8 cellular contexts compared by ENCODE assay signal in genomic region chr17:3935140-3935542, GRCh38. TPM values are rescaled to one million over a fixed set of nuclear protein-coding genes. Genes with fewer than 3 reads are reported as not detected.
DNase-seq lines count a peak whose midpoint lies in the region; ATAC-seq and TF ChIP-seq lines count a peak whose summit lies in the region.

No MANE protein-coding gene starts in this region.

- no peaks in the 10 kb centered on the region for H3K9me3 Mint-ChIP-seq in immature natural killer cell
- no peaks in the 10 kb centered on the region for H3K9me3 Mint-ChIP-seq in stimulated activated memory B cell treated with anti-CD40 and anti-IgM and Interleukin-4, amounts not matched to agents 10 μg/mL and 1 μg/mL and 100 μg/mL, for 72 hours

- H3K4me3 ChIP-seq in GM12865 (ENCODE audit: low read depth, low read length) (no peak overlapping the region), astrocyte of the spinal cord (ENCODE audit: low read depth, low read length) (no peak overlapping the region)

- peaks cover 0 to 2% (median 0%) of the 10 kb centered on the region in 3 donors for H3K27me3 Mint-ChIP-seq in immature natural killer cell (ENCODE audit: low read depth in 3 of 3)
- H3K27me3 Mint-ChIP-seq in stimulated activated memory B cell treated with anti-CD40 and anti-IgM and Interleukin-4, amounts not matched to agents 10 μg/mL and 1 μg/mL and 100 μg/mL, for 72 hours = no peaks in the 10 kb centered on the region

- in situ Hi-C loops in astrocyte of the spinal cord (cut with HindIII; ENCODE audit: low sequenced_read_pairs) = no loop called here

- TF ChIP-seq CTCF in GM12865 (IDR thresholded peaks at IDR 0.05; ENCODE audit: insufficient read depth, low read depth, low read length, missing control alignments) (peak; percentile 56), astrocyte of the spinal cord (IDR thresholded peaks at IDR 0.05; ENCODE audit: low read depth, low read length) (peak; percentile 74)

- DNase-seq in A172 (ENCODE audit: low spot score) (peak; percentile 58), GM12865 (ENCODE audit: low read depth) (peak; percentile 75), NCI-H69 (lab: John Stamatoyannopoulos, UW) (peak; percentile 59), astrocyte of the spinal cord (ENCODE audit: low read depth, low spot score) (peak; percentile 76), immature natural killer cell (peak in 2 of 3 donors; percentile 25 to 27), foreskin melanocyte (no peak)

- H3K27ac Mint-ChIP-seq in immature natural killer cell = peak overlapping the region in 1 of 6 donors; percentile 32
- H3K27ac Mint-ChIP-seq in stimulated activated memory B cell treated with anti-CD40 and anti-IgM and Interleukin-4, amounts not matched to agents 10 μg/mL and 1 μg/mL and 100 μg/mL, for 72 hours = peak overlapping the region; percentile 59

- ATAC-seq in stimulated activated memory B cell treated with anti-CD40 and anti-IgM and Interleukin-4, amounts not matched to agents 10 μg/mL and 1 μg/mL and 100 μg/mL, for 72 hours = peak; percentile 84
- no peak for ATAC-seq in GM21423 (IDR thresholded peaks at IDR 0.05; ENCODE audit: unreplicated experiment)

- H3K36me3 Mint-ChIP-seq in immature natural killer cell = peaks cover 17 to 43% (median 27%) of the 10 kb centered on the region in 3 donors
- H3K36me3 Mint-ChIP-seq in stimulated activated memory B cell treated with anti-CD40 and anti-IgM and Interleukin-4, amounts not matched to agents 10 μg/mL and 1 μg/mL and 100 μg/mL, for 72 hours = peaks cover 59% of the 10 kb centered on the region

- H3K4me3 Mint-ChIP-seq in immature natural killer cell = no peak overlapping the region
- no peak overlapping the region for H3K4me3 Mint-ChIP-seq in stimulated activated memory B cell treated with anti-CD40 and anti-IgM and Interleukin-4, amounts not matched to agents 10 μg/mL and 1 μg/mL and 100 μg/mL, for 72 hours

- peaks cover 0 to 8% of the 10 kb centered on the region in 2 donors for H3K4me1 Mint-ChIP-seq in immature natural killer cell
- H3K4me1 Mint-ChIP-seq in stimulated activated memory B cell treated with anti-CD40 and anti-IgM and Interleukin-4, amounts not matched to agents 10 μg/mL and 1 μg/mL and 100 μg/mL, for 72 hours = peaks cover 7% of the 10 kb centered on the region

RNA-seq across cellular contexts. Expression of gene P2RX1, which starts 18.9 kb away (rescaled TPM):
- total RNA-seq in A172 (2014; rRNA removed; shearing (Covaris generic)) = 0.67 and 1.2 TPM in 2 replicates
- under 1 TPM in 1 of 3 donors, not detected in 2; 0.33 TPM for polyA plus RNA-seq in immature natural killer cell

RNA-seq across cellular contexts. Expression of gene ATP2A3, which starts 29.1 kb away (rescaled TPM):
- total RNA-seq in A172 (2014; rRNA removed; shearing (Covaris generic)) = 1.3 and 5.8 TPM in 2 replicates
- 100 to 1,000 TPM in 1 of 3 donors, 10 to 100 TPM in 2; 29.6 to 116 (median 35.1) TPM for polyA plus RNA-seq in immature natural killer cell

RNA-seq across cellular contexts. Expression of gene CAMKK1, which starts 42.3 kb away (rescaled TPM):
- total RNA-seq in A172 (2014; rRNA removed; shearing (Covaris generic)) = 11.2 and 12.9 TPM in 2 replicates
- under 1 TPM in 1 of 3 donors, not detected in 2; 0.08 TPM for polyA plus RNA-seq in immature natural killer cell
